Comparison of ENCODE assay signal across 8 cellular contexts in genomic region chr20:50190251-50191064, GRCh38. TPM values are rescaled to one million over a fixed set of nuclear protein-coding genes. Genes with fewer than 3 reads are reported as not detected.
A peak's percentile ranks its signal among the peaks of the same experiment; 100 is the strongest.
DNase-seq lines count a peak whose midpoint lies in the region; ATAC-seq and TF ChIP-seq lines count a peak whose summit lies in the region.

Gene CEBPB (plus strand): TSS chr20:50190830. CDS start chr20:50191034, 204 bp downstream.

- peak within 1 kb of the TSS; percentile 86 for H3K4me3 Mint-ChIP-seq in HFFc6

- H3K27me3 ChIP-seq in body of pancreas: no peaks in the 10 kb centered on the region
- no peaks in the 10 kb centered on the region for H3K27me3 ChIP-seq in skeletal muscle satellite cell (ENCODE audit: control insufficient read depth, insufficient read depth, low read length)

- intact Hi-C loops in body of pancreas (cut with DNase I): no loop called here

- H3K27me3 Mint-ChIP-seq in HFFc6 (ENCODE audit: insufficient read depth): peaks cover 14% of the 10 kb centered on the region

- peak within 1 kb of the TSS; percentile 80 for H3K27ac Mint-ChIP-seq in HFFc6

- WGBS in body of pancreas, 2 donors: 0% methylated on average over 38 of the region's 89 CpGs; no CpG with 5 or more reads in 1 of the 2 donors

- TF ChIP-seq POLR2A in body of pancreas (IDR thresholded peaks at IDR 0.05): peak; percentile 99 to 100 (median 99)

- peak; percentile 99 for DNase-seq in GM03348 (ENCODE audit: low spot score)
- peak; percentile 84 for DNase-seq in HFFc6
- peak; percentile 28 for DNase-seq in NCI-H2029 treated with DMSO at 0.1 percent for 48 hours (lab: John Stamatoyannopoulos, UW)
- peak; percentile 90 for DNase-seq in UCSD-AML1 (lab: John Stamatoyannopoulos, UW; ENCODE audit: unreplicated experiment)
- peak; percentile 90 to 93 (median 92) for DNase-seq in body of pancreas

- peak within 1 kb of the TSS; percentile 93 for H3K4me2 ChIP-seq in skeletal muscle satellite cell (ENCODE audit: low read length)

- H3K4me1 ChIP-seq in body of pancreas (peaks cover 43% of the 10 kb centered on the region), skeletal muscle satellite cell (ENCODE audit: control insufficient read depth, insufficient read depth, low read length) (peaks cover 23% of the 10 kb centered on the region)

- H3K4me3 ChIP-seq in body of pancreas (peak within 1 kb of the TSS; percentile 76 to 89), iPS-11a (ENCODE audit: low read depth, low read length) (peak within 1 kb of the TSS; percentile 97), skeletal muscle satellite cell (ENCODE audit: low read length) (peak within 1 kb of the TSS; percentile 90)

- peak within 1 kb of the TSS; percentile 96 to 100 (median 99) for H3K27ac ChIP-seq in body of pancreas

- H3K9me3 ChIP-seq in body of pancreas (no peaks in the 10 kb centered on the region), skeletal muscle satellite cell (replicated peaks; ENCODE audit: low read length) (no peaks in the 10 kb centered on the region)

- peak within 1 kb of the TSS; percentile 93 for H3K9ac ChIP-seq in skeletal muscle satellite cell (ENCODE audit: low read depth, low read length)

- H3K36me3 ChIP-seq in body of pancreas (replicated peaks in 1 of 2; ENCODE audit: insufficient read depth in 1 of 2, low read depth in 2 of 2): no peaks in the 10 kb centered on the region
- peaks cover 25% of the 10 kb centered on the region for H3K36me3 ChIP-seq in skeletal muscle satellite cell (ENCODE audit: insufficient read depth, low read length)

- peak; percentile 77 for ATAC-seq in body of pancreas
- ATAC-seq in GM18873 (IDR thresholded peaks at IDR 0.05; ENCODE audit: low FRiP score, unreplicated experiment): no peak

- no peaks in the 10 kb centered on the region for H3K9me3 Mint-ChIP-seq in HFFc6

- TF ChIP-seq CTCF in HFFc6 (IDR thresholded peaks at IDR 0.05) (peak; percentile 88), body of pancreas (IDR thresholded peaks at IDR 0.05) (peak; percentile 71 to 90 (median 80))

- H3K4me1 Mint-ChIP-seq in HFFc6 (ENCODE audit: low read depth): peaks cover 38% of the 10 kb centered on the region

- H3K36me3 Mint-ChIP-seq in HFFc6 (ENCODE audit: low read depth): peaks cover 26% of the 10 kb centered on the region

RNA-seq across cellular contexts. Expression of gene CEBPB, which starts in this region (rescaled TPM):
- 10 to 100 TPM; 57.9 to 62.8 (median 59.8) TPM for total RNA-seq in HFFc6 (2021; fragmentation: NEBNext Ultra II Directional; extraction: Animal tissue kit (Norgen Biotek cat#: 25700))
- total RNA-seq in body of pancreas: 100 to 1,000 TPM in 1 of 2 donors, 10 to 100 TPM in 1; 47.7 to 104 TPM
- 64.2 and 66.7 TPM in 2 replicates for total RNA-seq in skeletal muscle satellite cell (2012; rRNA removed)

Comparison
In these comparisons a context has a peak if more than half of its experiments do, and no peak if none do; other contexts are left out.
1. DNase-seq: peak in every context shown above with its lines; median percentile 99 in GM03348; 92 in body of pancreas; 90 in UCSD-AML1; 84 in HFFc6; 28 in NCI-H2029 treated with DMSO at 0.1 percent for 48 hours.